8 cellular contexts compared by ENCODE assay signal in genomic region chr3:47163990-47164848, GRCh38. TPM values are rescaled to one million over a fixed set of nuclear protein-coding genes. Genes with fewer than 3 reads are reported as not detected.
A peak's percentile ranks its signal among the peaks of the same experiment; 100 is the strongest.
DNase-seq lines count a peak whose midpoint lies in the region; ATAC-seq and TF ChIP-seq lines count a peak whose summit lies in the region.

Gene SETD2 (minus strand): TSS chr3:47164113. CDS start chr3:47163924, 189 bp downstream.

- no peak for TF ChIP-seq POLR2A in stomach (IDR thresholded peaks at IDR 0.05)

- intact Hi-C loops in stomach (cut with DNase I; ENCODE audit: low total_unique reads), result no loop called here

- H2AFZ ChIP-seq in GM23338, result peak within 1 kb of the TSS; percentile 86

- TF ChIP-seq CTCF in GM23338 (conservative IDR thresholded peaks at IDR 0.05; ENCODE audit: low read depth in 2 of 2) (peak in 1 of 2 experiments; percentile 60), LNCAP (IDR thresholded peaks at IDR 0.05) (peak; percentile 42), fibroblast of villous mesenchyme (IDR thresholded peaks at IDR 0.05; ENCODE audit: insufficient read depth, low read depth, low read length) (peak; percentile 20), neural crest cell (conservative IDR thresholded peaks at IDR 0.05) (peak; percentile 54), stomach (IDR thresholded peaks at IDR 0.05) (peak in 5 of 7 experiments; percentile 21 to 45 (median 27))

- H3K27me3 Mint-ChIP-seq in GM23338 (ENCODE audit: insufficient read depth, low read depth, poor library complexity) (peaks cover 6% of the 10 kb centered on the region), neural crest cell (ENCODE audit: low read depth) (no peaks in the 10 kb centered on the region)

- peaks cover 37% of the 10 kb centered on the region for H3K4me1 Mint-ChIP-seq in GM23338
- peaks cover 44% of the 10 kb centered on the region for H3K4me1 Mint-ChIP-seq in neural crest cell

- H3K27ac Mint-ChIP-seq in GM23338 (peak within 1 kb of the TSS; percentile 98), neural crest cell (ENCODE audit: unreplicated experiment) (peak within 1 kb of the TSS; percentile 99)

- peak; percentile 93 for DNase-seq in GM23338 (ENCODE audit: low spot score)
- peak; percentile 52 for DNase-seq in SIG-M5 (lab: John Stamatoyannopoulos, UW)
- DNase-seq in activated gamma-delta T cell (lab: John Stamatoyannopoulos, UW), result peak; percentile 75
- peak; percentile 94 for DNase-seq in fibroblast of villous mesenchyme (ENCODE audit: low read depth)
- DNase-seq in neural crest cell (ENCODE audit: low read depth, low spot score), result peak; percentile 84
- peak; percentile 95 for DNase-seq in stomach

- H3K4me3 ChIP-seq in GM23338 (peak within 1 kb of the TSS; percentile 97), fibroblast of villous mesenchyme (ENCODE audit: low read depth, low read length) (peak within 1 kb of the TSS; percentile 91), stomach (peak within 1 kb of the TSS; percentile 77 to 95 (median 87))

- peaks cover 22% of the 10 kb centered on the region for H4K20me1 ChIP-seq in GM23338 (replicated peaks; ENCODE audit: insufficient read depth)

- H3K27ac ChIP-seq in GM23338 (ENCODE audit: low read depth) (peak within 1 kb of the TSS; percentile 98), stomach (peak within 1 kb of the TSS; percentile 92 to 99 (median 96))

- ATAC-seq in GM23338, result peak; percentile 88

- peaks cover 14% of the 10 kb centered on the region for H3K4me1 ChIP-seq in ES-I3 (ENCODE audit: insufficient read depth, low read length)
- peaks cover 40% of the 10 kb centered on the region for H3K4me1 ChIP-seq in GM23338 (ENCODE audit: insufficient read depth)
- H3K4me1 ChIP-seq in stomach, result peaks cover 47 to 57% (median 52%) of the 10 kb centered on the region in 4 donors

- peak within 1 kb of the TSS; percentile 99 for H3K4me2 ChIP-seq in GM23338

- H3K9me3 Mint-ChIP-seq in GM23338, result peaks cover 2% of the 10 kb centered on the region; the same call in 1 of the 3 replicates
- H3K9me3 Mint-ChIP-seq in neural crest cell, result no peaks in the 10 kb centered on the region

- no peak for TF ChIP-seq EP300 in stomach (IDR thresholded peaks at IDR 0.05)

- H3K9me3 ChIP-seq in ES-I3 (ENCODE audit: control insufficient read depth, insufficient read depth, low read length), result no peaks in the 10 kb centered on the region
- H3K9me3 ChIP-seq in stomach, result no peaks in the 10 kb centered on the region

- H3K36me3 Mint-ChIP-seq in GM23338 (ENCODE audit: low read depth), result peaks cover 2% of the 10 kb centered on the region; the same call in 1 of the 3 replicates
- no peaks in the 10 kb centered on the region for H3K36me3 Mint-ChIP-seq in neural crest cell (ENCODE audit: low read depth)

- 0 to 1% (median 1%) methylated on average over 47 to 84 of the region's 96 CpGs for WGBS in stomach, 5 donors

- peak within 1 kb of the TSS; percentile 76 for H3K9ac ChIP-seq in ES-I3 (ENCODE audit: low read depth, low read length)

- no peaks in the 10 kb centered on the region for H3K9me2 ChIP-seq in GM23338 (ENCODE audit: insufficient read depth)

- H3K4me3 Mint-ChIP-seq in GM23338 (peak within 1 kb of the TSS; percentile 97), neural crest cell (peak within 1 kb of the TSS; percentile 98)

- H3K36me3 ChIP-seq in ES-I3 (ENCODE audit: insufficient read depth, low read length), result no peaks in the 10 kb centered on the region
- no peaks in the 10 kb centered on the region for H3K36me3 ChIP-seq in GM23338 (ENCODE audit: insufficient read depth)
- no peaks in the 10 kb centered on the region for H3K36me3 ChIP-seq in stomach

- peaks cover 88% of the 10 kb centered on the region for H3K79me2 ChIP-seq in GM23338 (replicated peaks; ENCODE audit: insufficient read depth)

- no peaks in the 10 kb centered on the region for H3K27me3 ChIP-seq in GM23338 (ENCODE audit: insufficient read depth)
- no peaks in the 10 kb centered on the region for H3K27me3 ChIP-seq in stomach

- H3F3A ChIP-seq in GM23338 (replicated peaks; ENCODE audit: low read depth), result peaks cover 9% of the 10 kb centered on the region; the same call in 1 of the 2 replicates

TF ChIP-seq in GM23338, 12 proteins besides CTCF, POLR2A, EP300 and RAD21:
- TF ChIP-seq EZH2 (IDR thresholded peaks at IDR 0.05; ENCODE audit: low read depth, unreplicated experiment), result no peak
- TF ChIP-seq, protein P1, sequence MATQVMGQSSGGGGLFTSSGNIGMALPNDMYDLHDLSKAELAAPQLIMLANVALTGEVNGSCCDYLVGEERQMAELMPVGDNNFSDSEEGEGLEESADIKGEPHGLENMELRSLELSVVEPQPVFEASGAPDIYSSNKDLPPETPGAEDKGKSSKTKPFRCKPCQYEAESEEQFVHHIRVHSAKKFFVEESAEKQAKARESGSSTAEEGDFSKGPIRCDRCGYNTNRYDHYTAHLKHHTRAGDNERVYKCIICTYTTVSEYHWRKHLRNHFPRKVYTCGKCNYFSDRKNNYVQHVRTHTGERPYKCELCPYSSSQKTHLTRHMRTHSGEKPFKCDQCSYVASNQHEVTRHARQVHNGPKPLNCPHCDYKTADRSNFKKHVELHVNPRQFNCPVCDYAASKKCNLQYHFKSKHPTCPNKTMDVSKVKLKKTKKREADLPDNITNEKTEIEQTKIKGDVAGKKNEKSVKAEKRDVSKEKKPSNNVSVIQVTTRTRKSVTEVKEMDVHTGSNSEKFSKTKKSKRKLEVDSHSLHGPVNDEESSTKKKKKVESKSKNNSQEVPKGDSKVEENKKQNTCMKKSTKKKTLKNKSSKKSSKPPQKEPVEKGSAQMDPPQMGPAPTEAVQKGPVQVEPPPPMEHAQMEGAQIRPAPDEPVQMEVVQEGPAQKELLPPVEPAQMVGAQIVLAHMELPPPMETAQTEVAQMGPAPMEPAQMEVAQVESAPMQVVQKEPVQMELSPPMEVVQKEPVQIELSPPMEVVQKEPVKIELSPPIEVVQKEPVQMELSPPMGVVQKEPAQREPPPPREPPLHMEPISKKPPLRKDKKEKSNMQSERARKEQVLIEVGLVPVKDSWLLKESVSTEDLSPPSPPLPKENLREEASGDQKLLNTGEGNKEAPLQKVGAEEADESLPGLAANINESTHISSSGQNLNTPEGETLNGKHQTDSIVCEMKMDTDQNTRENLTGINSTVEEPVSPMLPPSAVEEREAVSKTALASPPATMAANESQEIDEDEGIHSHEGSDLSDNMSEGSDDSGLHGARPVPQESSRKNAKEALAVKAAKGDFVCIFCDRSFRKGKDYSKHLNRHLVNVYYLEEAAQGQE (IDR thresholded peaks at IDR 0.05; ENCODE audit: unreplicated experiment), result peak; percentile 22

RNA-seq across cellular contexts. Expression of gene SETD2, which starts in this region (rescaled TPM):
- total RNA-seq in GM23338 (2014; rRNA removed; shearing (Covaris generic)), result 37.6 and 45.2 TPM in 2 replicates
- polyA plus RNA-seq in GM23338 (2016; fragmentation: Nextera tagmentation; extraction: Ambion mirVana) (14.0 and 16.7 TPM in 2 replicates), stomach (10 to 100 TPM in 1 of 3 donors, 1 to 10 TPM in 2; 9.3 to 10.7 (median 10.0) TPM)
- total RNA-seq in fibroblast of villous mesenchyme (40.3 and 45.3 TPM in 2 replicates), neural crest cell (52.7 and 56.1 TPM in 2 replicates), stomach (10 to 100 TPM; 55.4 to 96.2 (median 84.3) TPM)

Comparison
In these comparisons a context has a peak if more than half of its experiments do, and no peak if none do; other contexts are left out.
1. Peak in every context shown above with its lines: DNase-seq, ATAC-seq, H3K4me3 ChIP-seq and H3K27ac ChIP-seq.